In genomic region chr2:68050353-68050752, GRCh38 we compare ENCODE assay signal across 17 cellular contexts. TPM values are rescaled to one million over a fixed set of nuclear protein-coding genes. Genes with fewer than 3 reads are reported as not detected.
DNase-seq lines count a peak whose midpoint lies in the region; ATAC-seq, FAIRE-seq and TF ChIP-seq lines count a peak whose summit lies in the region.
"Had no signal": no experiment of that assay in that cellular context is flagged by ENCODE, and none has a peak within 500 bp of the region (broad histone marks: within the 10 kb centered on the region; RNA-seq: fewer than 3 reads in every experiment).

No MANE protein-coding gene starts in this region.

- no peak overlapping the region for H3K27ac ChIP-seq in GM12878 (ENCODE audit: control insufficient read depth, insufficient read depth)
- H3K27ac ChIP-seq: KMS-11, SJSA1 had no signal

- POLR2A ChIA-PET in GM12878 (lab: Charles Lee): no interaction called here

- H3K4me3 Mint-ChIP-seq in nephron progenitor cell: no peak overlapping the region
- H3K4me3 Mint-ChIP-seq: B cell, GM23338 had no signal

- WGBS in GM12878 (ENCODE audit: insufficient coverage, insufficient replicate concordance, low lambda C conversion rate, missing lambda C conversion rate): 81% methylated on average over 2 of the region's 2 CpGs

- DNase-seq in GM12891 (ENCODE audit: insufficient read length, low spot score) (no peak), GM12878 (ENCODE audit: low read depth, low spot score) (no peak), nephron progenitor cell (no peak), Kasumi-1 (lab: John Stamatoyannopoulos, UW) (no peak), NAMALWA (ENCODE audit: low spot score) (no peak)
- DNase-seq in effector CD4-positive, alpha-beta T cell: no peak
- DNase-seq: CD4-positive, alpha-beta memory T cell; DMS79 treated with DMSO at 0.1 percent for 48 hours; MG63; NCI-H1092 treated with DMSO at 0.1 percent for 48 hours; NCI-H2227 treated with DMSO at 0.1 percent for 48 hours; NCI-H524 treated with DMSO at 0.1 percent for 48 hours had no signal

- H4K20me1 ChIP-seq in GM12878 (ENCODE audit: control insufficient read depth, insufficient read depth): no peaks in the 10 kb centered on the region

- no peak overlapping the region for H2AFZ ChIP-seq in GM12878 (ENCODE audit: control insufficient read depth, low read depth, low read length)
- H2AFZ ChIP-seq: GM23338 had no signal

- no peaks in the 10 kb centered on the region for H3K4me1 ChIP-seq in GM12878 (ENCODE audit: control insufficient read depth, insufficient read depth, low read length)
- H3K4me1 ChIP-seq: SJSA1 had no signal

- TF ChIP-seq CTCF in GM12878 (IDR thresholded peaks at IDR 0.05 in 2 of 3, conservative IDR thresholded peaks at IDR 0.05 in 1 of 3; ENCODE audit: control insufficient read depth in 2 of 3, extremely low read depth in 1 of 3, insufficient read depth in 1 of 3, low read depth in 3 of 3, low read length in 3 of 3): no peak
- TF ChIP-seq CTCF in nephron progenitor cell (IDR thresholded peaks at IDR 0.05): no peak

- H3K9me3 Mint-ChIP-seq in nephron progenitor cell: no peaks in the 10 kb centered on the region
- H3K9me3 Mint-ChIP-seq: CD4-positive, alpha-beta memory T cell; GM23338 had no signal

- no peaks in the 10 kb centered on the region; a peak in 1 of 4 replicates for H3K36me3 ChIP-seq in GM12878 (ENCODE audit: control insufficient read depth in 2 of 2, insufficient read depth in 2 of 2, low read length in 1 of 2)
- H3K36me3 ChIP-seq: SJSA1 had no signal

- TF ChIP-seq POLR2A in GM12891 (IDR thresholded peaks at IDR 0.05; ENCODE audit: low read depth, low read length): no peak
- TF ChIP-seq POLR2A in GM12878 (IDR thresholded peaks at IDR 0.05; ENCODE audit: low read depth, low read length): no peak

- H3K4me1 Mint-ChIP-seq in nephron progenitor cell: no peaks in the 10 kb centered on the region

- peaks cover 3% of the 10 kb centered on the region for H3K27me3 Mint-ChIP-seq in nephron progenitor cell (ENCODE audit: low read depth, poor library complexity)
- H3K27me3 Mint-ChIP-seq: B cell; CD4-positive, alpha-beta memory T cell had no signal

- in situ Hi-C loops in GM12878 (cut with MboI): loop anchor here (10.0 kb wide), 1 partner anchor 394 kb away; no protein-coding TSS in a partner anchor

- H3K36me3 Mint-ChIP-seq in nephron progenitor cell (ENCODE audit: low read depth): peaks cover 11% of the 10 kb centered on the region

- intact Hi-C loops in GM12878 (cut with micrococcal nuclease; ENCODE audit: unreplicated experiment): loop anchor here (10.0 kb wide), 2 partner anchors 234 to 656 kb away; partner anchors contain the start of gene ETAA1

- FAIRE-seq in GM12891 (lab: Jason Lieb, UNC) (no peak), GM12878 (lab: Jason Lieb, UNC) (peak; percentile 76)

- peak; percentile 66 for ATAC-seq in GM19351 (IDR thresholded peaks at IDR 0.05; ENCODE audit: unreplicated experiment)
- peak; percentile 44 for ATAC-seq in GM12878
- ATAC-seq: GM23338 had no signal

- H3K27me3 ChIP-seq in GM12878 (replicated peaks in 1 of 2; ENCODE audit: control insufficient read depth in 2 of 2, insufficient read depth in 2 of 2, low read length in 1 of 2): no peaks in the 10 kb centered on the region
- H3K27me3 ChIP-seq: MG63, SJSA1 had no signal

- no peaks in the 10 kb centered on the region for H3K9me3 ChIP-seq in GM12878 (replicated peaks; ENCODE audit: control insufficient read depth, insufficient read depth, low read length)
- H3K9me3 ChIP-seq: MG63, SJSA1 had no signal

- CTCF ChIA-PET in GM12878 (lab: Yijun Ruan, JAX): interaction anchor here (0.6 kb wide), 1 partner anchor 111 kb away, joined by 3 read pairs; no protein-coding TSS in a partner anchor

- no peak overlapping the region for H3K4me2 ChIP-seq in GM12878 (ENCODE audit: control insufficient read depth, insufficient read depth)
- H3K4me2 ChIP-seq: GM23338, KMS-11 had no signal

- peaks cover 28% of the 10 kb centered on the region for H3K79me2 ChIP-seq in GM12878 (ENCODE audit: control insufficient read depth, insufficient read depth, low read length)

- RAD21 ChIA-PET in GM12878 (lab: Charles Lee; ENCODE audit: unreplicated experiment): no interaction called here

- no peak for TF ChIP-seq RAD21 in GM12878 (IDR thresholded peaks at IDR 0.05; ENCODE audit: insufficient read depth, low read depth, low read length)

- SMC1A ChIA-PET in GM12878 (lab: Charles Lee; ENCODE audit: uncharacterized antibody, unreplicated experiment): no interaction called here

- no TSS peak for BruUV-seq in GM12878 (replicated peaks; lab: Mats Ljungman, UMichigan)

- no peak overlapping the region for H3K9ac ChIP-seq in GM12878 (ENCODE audit: control insufficient read depth, insufficient read depth, low read length)
- H3K9ac ChIP-seq: KMS-11 had no signal

- no peak overlapping the region for H3K4me3 ChIP-seq in GM12878
- H3K4me3 ChIP-seq: GM23338, MG63, SJSA1 had no signal

- H3K27ac Mint-ChIP-seq in nephron progenitor cell: peak overlapping the region; percentile 0
- H3K27ac Mint-ChIP-seq: B cell, GM23338 had no signal

- TF ChIP-seq EP300 in GM12878 (IDR thresholded peaks at IDR 0.05; ENCODE audit: borderline replicate concordance in 1 of 2, control insufficient read depth in 1 of 2, low read depth in 2 of 2, low read length in 2 of 2): no peak

TF ChIP-seq in GM12891, 5 proteins besides CTCF, POLR2A, EP300 and RAD21:
- TF ChIP-seq SPI1 (IDR thresholded peaks at IDR 0.05; ENCODE audit: low read depth, low read length) (peak; percentile 40; the same call in 1 of the 2 replicates), POLR2AphosphoS5 (IDR thresholded peaks at IDR 0.05; ENCODE audit: low read depth, low read length) (no peak)

TF ChIP-seq in GM12878, 131 proteins besides CTCF, POLR2A, EP300 and RAD21:
- TF ChIP-seq PKNOX1 (IDR thresholded peaks at IDR 0.05) (peak; percentile 12; the same call in 1 of the 2 replicates), JUND (IDR thresholded peaks at IDR 0.05; ENCODE audit: low read depth, low read length) (no peak)

RNA-seq across cellular contexts. Expression of gene C1D, which starts 12.5 kb away (rescaled TPM):
- polyA plus RNA-seq in GM12891 (2012; ENCODE audit: low read depth, missing spikeins): 33.5 TPM
- total RNA-seq in GM12878 (2013; cell fraction: nucleolus; rRNA removed): 16.7 and 20.4 TPM in 2 replicates
- 26.1 and 38.4 TPM in 2 replicates for total RNA-seq in GM12878 (2014; rRNA removed)
- total RNA-seq in GM12878 (2014; rRNA removed; fragmentation: Illumina TruSeq; extraction: Trizol): 41.1 and 43.1 TPM in 2 replicates
- 18.9 and 20.2 TPM in 2 replicates for total RNA-seq in GM12878 (2021)
- 26.3 TPM for polyA plus RNA-seq in GM12878 (2011; ENCODE audit: low read depth)
- 60.4 and 115 TPM in 2 replicates for polyA plus RNA-seq in GM12878 (2011; rRNA removed)
- 14.4 and 14.7 TPM in 2 replicates for polyA plus RNA-seq in GM12878 (2011; cell fraction: cytosol; rRNA removed)
- 15.6 and 20.6 TPM in 2 replicates for polyA plus RNA-seq in GM12878 (2011; cell fraction: nucleus; rRNA removed)
- polyA plus RNA-seq in GM12878 (2012): 29.9 and 31.0 TPM in 2 replicates
- 57.8 and 66.9 TPM in 2 replicates for polyA plus RNA-seq in GM12878 (2014; fragmentation: Illumina TruSeq; extraction: Trizol)
- polyA plus RNA-seq in GM12878 (2014; fragmentation: Nextera tagmentation; extraction: Ambion mirVana): 100 to 1,000 TPM; 150 to 152 TPM
- 27.3 and 43.5 TPM in 2 replicates for polyA plus RNA-seq in GM12878 (2014; rRNA removed)
- 100 to 1,000 TPM in 1 of 2 experiments, 10 to 100 TPM in 1; 94.2 to 107 TPM for polyA plus RNA-seq in GM12878 (2016; fragmentation: Nextera tagmentation; extraction: Ambion mirVana)
- 5.7 and 6.4 TPM in 2 replicates for polyA minus RNA-seq in GM12878 (2011; rRNA and poly(A)+ RNA removed)
- polyA minus RNA-seq in GM12878 (2011; cell fraction: cytosol; rRNA and poly(A)+ RNA removed): 4.4 and 4.6 TPM in 2 replicates
- 2.7 and 4.5 TPM in 2 replicates for polyA minus RNA-seq in GM12878 (2011; cell fraction: nucleus; rRNA and poly(A)+ RNA removed)
